Comparison of ENCODE assay signal across 13 cellular contexts in genomic region chr21:46021978-46022544, GRCh38. TPM values are rescaled to one million over a fixed set of nuclear protein-coding genes. Genes with fewer than 3 reads are reported as not detected.
DNase-seq lines count a peak whose midpoint lies in the region; ATAC-seq and TF ChIP-seq lines count a peak whose summit lies in the region.
"Had no signal": no experiment of that assay in that cellular context is flagged by ENCODE, and none has a peak within 500 bp of the region (broad histone marks: within the 10 kb centered on the region; RNA-seq: fewer than 3 reads in every experiment).

No MANE protein-coding gene starts in this region.

- peak overlapping the region; percentile 84 to 95 for H3K18ac ChIP-seq in mesenchymal stem cell (ENCODE audit: low read depth in 1 of 2, low read length in 2 of 2)

- no peaks in the 10 kb centered on the region for H3K4me1 ChIP-seq in GM23338 (ENCODE audit: insufficient read depth)
- no peaks in the 10 kb centered on the region for H3K4me1 ChIP-seq in esophagus (ENCODE audit: control insufficient read depth in 2 of 2, insufficient read depth in 2 of 2, low read length in 1 of 2)
- H3K4me1 ChIP-seq in mesenchymal stem cell (ENCODE audit: control insufficient read depth, insufficient read depth, low read depth, low read length) = peaks cover 6% of the 10 kb centered on the region
- H3K4me1 ChIP-seq in stomach smooth muscle (ENCODE audit: control insufficient read depth, insufficient read depth, low read length) = peaks cover 48% of the 10 kb centered on the region

- intact Hi-C loops in activated T-helper 2 cell treated with anti-CD3 and anti-CD28 coated beads, Interferon-gamma antibody, Interleukin-2, Interleukin-4, amounts not matched to agents 10 μg/mL and 5 μg/mL and 100 μg/mL, durations not matched to agents 14 hours and 24 hours and 36 hours (cut with micrococcal nuclease) = no loop called here

- no peaks in the 10 kb centered on the region for H3K79me1 ChIP-seq in mesenchymal stem cell (replicated peaks; ENCODE audit: low read length, poor library complexity, severe bottlenecking)

- ATAC-seq in GM23338 = no peak
- ATAC-seq: activated CD4-positive, alpha-beta T cell treated with anti-CD3 and anti-CD28 coated beads for 36 hours; activated T-helper 17 cell treated with anti-CD3 and anti-CD28 coated beads, Interleukin-2, amount 50 U/mL, for 72 hours; naive thymus-derived CD4-positive, alpha-beta T cell had no signal

- peak overlapping the region in 1 of 2 experiments; percentile 2 for H3K14ac ChIP-seq in mesenchymal stem cell (ENCODE audit: low read length in 2 of 2)

- no peak overlapping the region for H2BK5ac ChIP-seq in mesenchymal stem cell (ENCODE audit: low read depth, low read length, poor library complexity, severe bottlenecking)

- no peaks in the 10 kb centered on the region for H3K9me2 ChIP-seq in GM23338 (ENCODE audit: insufficient read depth)

- H3K4me2 ChIP-seq in GM23338 (no peak overlapping the region), mesenchymal stem cell (ENCODE audit: low read length, poor library complexity, severe bottlenecking) (no peak overlapping the region)

- TF ChIP-seq CTCF in GM23338 (conservative IDR thresholded peaks at IDR 0.05; ENCODE audit: low read depth in 2 of 2) = no peak

- H3K27me3 ChIP-seq in GM23338 (ENCODE audit: insufficient read depth) (no peaks in the 10 kb centered on the region), esophagus (ENCODE audit: control insufficient read depth in 1 of 2, insufficient read depth in 2 of 2, low read length in 2 of 2) (no peaks in the 10 kb centered on the region), mesenchymal stem cell (ENCODE audit: control insufficient read depth in 1 of 2, insufficient read depth in 1 of 2, low read length in 2 of 2) (no peaks in the 10 kb centered on the region), stomach smooth muscle (ENCODE audit: control insufficient read depth in 1 of 2, insufficient read depth in 2 of 2, low read length in 2 of 2) (no peaks in the 10 kb centered on the region)
- H3K27me3 ChIP-seq: brain microvascular endothelial cell had no signal

- no peak overlapping the region for H3K4me3 Mint-ChIP-seq in GM23338
- H3K4me3 Mint-ChIP-seq in activated T-helper 2 cell treated with anti-CD3 and anti-CD28 coated beads, Interferon-gamma antibody, Interleukin-2, Interleukin-4, amounts not matched to agents 10 μg/mL and 5 μg/mL and 100 μg/mL, durations not matched to agents 14 hours and 24 hours and 36 hours (ENCODE audit: low read depth) = no peak overlapping the region
- H3K4me3 Mint-ChIP-seq: activated CD4-positive, alpha-beta T cell treated with anti-CD3 and anti-CD28 coated beads for 36 hours; activated T-helper 17 cell treated with anti-CD3 and anti-CD28 coated beads, Interleukin-2, amount 50 U/mL, for 72 hours; naive thymus-derived CD4-positive, alpha-beta T cell had no signal

- peak overlapping the region; percentile 65 for H3K9ac ChIP-seq in mesenchymal stem cell (ENCODE audit: low read length)
- peak overlapping the region; percentile 66 to 69 for H3K9ac ChIP-seq in stomach smooth muscle (ENCODE audit: low read length in 2 of 2)

- no peaks in the 10 kb centered on the region for H3K36me3 Mint-ChIP-seq in GM23338 (ENCODE audit: low read depth)
- no peaks in the 10 kb centered on the region for H3K36me3 Mint-ChIP-seq in activated T-helper 2 cell treated with anti-CD3 and anti-CD28 coated beads, Interferon-gamma antibody, Interleukin-2, Interleukin-4, amounts not matched to agents 10 μg/mL and 5 μg/mL and 100 μg/mL, durations not matched to agents 14 hours and 24 hours and 36 hours (ENCODE audit: low read depth)
- H3K36me3 Mint-ChIP-seq: naive thymus-derived CD4-positive, alpha-beta T cell had no signal

- DNase-seq in GM23338 (ENCODE audit: low spot score) = no peak
- peak; percentile 85 for DNase-seq in mesenchymal stem cell
- no peak for DNase-seq in GF-D8 (lab: John Stamatoyannopoulos, UW)
- DNase-seq in activated T-helper 2 cell treated with anti-CD3 and anti-CD28 coated beads, Interferon-gamma antibody, Interleukin-2, Interleukin-4, amounts not matched to agents 10 μg/mL and 5 μg/mL and 100 μg/mL, durations not matched to agents 14 hours and 24 hours and 36 hours (ENCODE audit: low spot score) = no peak
- no peak for DNase-seq in D341Med (ENCODE audit: low spot score)
- DNase-seq in CD1c-positive myeloid dendritic cell (ENCODE audit: extremely low spot score) = no peak
- DNase-seq: activated CD4-positive, alpha-beta T cell treated with anti-CD3 and anti-CD28 coated beads for 36 hours; brain microvascular endothelial cell; naive thymus-derived CD4-positive, alpha-beta T cell; NCI-H345 had no signal

- peak overlapping the region; percentile 98 for H4K91ac ChIP-seq in mesenchymal stem cell (ENCODE audit: low read length)

- H3K4me3 ChIP-seq in GM23338 = no peak overlapping the region
- no peak overlapping the region for H3K4me3 ChIP-seq in esophagus (ENCODE audit: low read depth in 1 of 2, low read length in 2 of 2)
- H3K4me3 ChIP-seq in mesenchymal stem cell (ENCODE audit: insufficient read depth in 1 of 2, low read depth in 1 of 2, low read length in 2 of 2) = peak overlapping the region in 1 of 2 experiments; percentile 55
- peak overlapping the region; percentile 10 to 62 for H3K4me3 ChIP-seq in stomach smooth muscle (ENCODE audit: low read length in 2 of 2)

- H3F3A ChIP-seq in GM23338 (replicated peaks; ENCODE audit: low read depth) = no peaks in the 10 kb centered on the region

- H3K27ac Mint-ChIP-seq in GM23338 = no peak overlapping the region
- no peak overlapping the region for H3K27ac Mint-ChIP-seq in activated T-helper 2 cell treated with anti-CD3 and anti-CD28 coated beads, Interferon-gamma antibody, Interleukin-2, Interleukin-4, amounts not matched to agents 10 μg/mL and 5 μg/mL and 100 μg/mL, durations not matched to agents 14 hours and 24 hours and 36 hours
- H3K27ac Mint-ChIP-seq: activated CD4-positive, alpha-beta T cell treated with anti-CD3 and anti-CD28 coated beads for 36 hours; activated T-helper 17 cell treated with anti-CD3 and anti-CD28 coated beads, Interleukin-2, amount 50 U/mL, for 72 hours; naive thymus-derived CD4-positive, alpha-beta T cell had no signal

- no peaks in the 10 kb centered on the region for H3K9me3 ChIP-seq in esophagus (ENCODE audit: control insufficient read depth in 2 of 2, insufficient read depth in 1 of 2, low read depth in 1 of 2, low read length in 1 of 2)
- no peaks in the 10 kb centered on the region for H3K9me3 ChIP-seq in mesenchymal stem cell (ENCODE audit: control insufficient read depth, low read length)
- H3K9me3 ChIP-seq in stomach smooth muscle (ENCODE audit: control insufficient read depth in 2 of 2, low read length in 2 of 2) = no peaks in the 10 kb centered on the region

- no peaks in the 10 kb centered on the region for H3K79me2 ChIP-seq in GM23338 (replicated peaks; ENCODE audit: insufficient read depth)

- peaks cover 2% of the 10 kb centered on the region for H3K27me3 Mint-ChIP-seq in GM23338 (ENCODE audit: insufficient read depth, low read depth, poor library complexity)
- H3K27me3 Mint-ChIP-seq in activated T-helper 2 cell treated with anti-CD3 and anti-CD28 coated beads, Interferon-gamma antibody, Interleukin-2, Interleukin-4, amounts not matched to agents 10 μg/mL and 5 μg/mL and 100 μg/mL, durations not matched to agents 14 hours and 24 hours and 36 hours (ENCODE audit: low read depth) = peaks cover 29% of the 10 kb centered on the region

- H2AFZ ChIP-seq in GM23338 (peak overlapping the region; percentile 88), mesenchymal stem cell (ENCODE audit: low read depth, low read length) (peak overlapping the region; percentile 19)

- 76 to 78% methylated on average over 23 of the region's 23 CpGs for WGBS in esophagus, 2 donors
- 79% methylated on average over 23 of the region's 23 CpGs for WGBS in mesenchymal stem cell

- peaks cover 12% of the 10 kb centered on the region for H3K4me1 Mint-ChIP-seq in GM23338
- H3K4me1 Mint-ChIP-seq in activated T-helper 2 cell treated with anti-CD3 and anti-CD28 coated beads, Interferon-gamma antibody, Interleukin-2, Interleukin-4, amounts not matched to agents 10 μg/mL and 5 μg/mL and 100 μg/mL, durations not matched to agents 14 hours and 24 hours and 36 hours (ENCODE audit: low read depth) = no peaks in the 10 kb centered on the region
- H3K4me1 Mint-ChIP-seq: activated T-helper 17 cell treated with anti-CD3 and anti-CD28 coated beads, Interleukin-2, amount 50 U/mL, for 72 hours; naive thymus-derived CD4-positive, alpha-beta T cell had no signal

- H2BK12ac ChIP-seq in mesenchymal stem cell (ENCODE audit: low read length in 2 of 2) = peak overlapping the region; percentile 96 to 97

- H3K4ac ChIP-seq in mesenchymal stem cell (ENCODE audit: low read depth in 1 of 2, low read length in 2 of 2) = peak overlapping the region; percentile 52 to 78

- H2BK15ac ChIP-seq in mesenchymal stem cell (ENCODE audit: low read depth, poor library complexity, severe bottlenecking) = no peak overlapping the region

- no peaks in the 10 kb centered on the region for H4K20me1 ChIP-seq in GM23338 (replicated peaks; ENCODE audit: insufficient read depth)

- H3K36me3 ChIP-seq in GM23338 (ENCODE audit: insufficient read depth) (no peaks in the 10 kb centered on the region), esophagus (ENCODE audit: control insufficient read depth in 2 of 2, insufficient read depth in 2 of 2, low read length in 1 of 2) (no peaks in the 10 kb centered on the region), mesenchymal stem cell (ENCODE audit: control insufficient read depth in 1 of 2, insufficient read depth in 2 of 2, low read depth in 1 of 2, low read length in 2 of 2) (no peaks in the 10 kb centered on the region), stomach smooth muscle (ENCODE audit: control insufficient read depth in 2 of 2, insufficient read depth in 2 of 2, low read length in 2 of 2) (no peaks in the 10 kb centered on the region)
- H3K36me3 ChIP-seq: brain microvascular endothelial cell had no signal

- H2BK120ac ChIP-seq in mesenchymal stem cell (ENCODE audit: low read depth, low read length) = peak overlapping the region; percentile 56

- H3K27ac ChIP-seq in GM23338 (ENCODE audit: low read depth) (no peak overlapping the region), esophagus (ENCODE audit: low read depth in 2 of 2, low read length in 1 of 2) (peak overlapping the region; percentile 39 to 66), mesenchymal stem cell (ENCODE audit: low read length, poor library complexity, severe bottlenecking) (no peak overlapping the region), stomach smooth muscle (ENCODE audit: low read length) (peak overlapping the region; percentile 97)
- H3K27ac ChIP-seq: brain microvascular endothelial cell had no signal

- no peak overlapping the region for H3K23ac ChIP-seq in mesenchymal stem cell (ENCODE audit: low read length in 2 of 2)

- no peaks in the 10 kb centered on the region for H3K9me3 Mint-ChIP-seq in GM23338
- no peaks in the 10 kb centered on the region for H3K9me3 Mint-ChIP-seq in activated T-helper 2 cell treated with anti-CD3 and anti-CD28 coated beads, Interferon-gamma antibody, Interleukin-2, Interleukin-4, amounts not matched to agents 10 μg/mL and 5 μg/mL and 100 μg/mL, durations not matched to agents 14 hours and 24 hours and 36 hours
- H3K9me3 Mint-ChIP-seq: activated T-helper 17 cell treated with anti-CD3 and anti-CD28 coated beads, Interleukin-2, amount 50 U/mL, for 72 hours; naive thymus-derived CD4-positive, alpha-beta T cell had no signal

- peak overlapping the region; percentile 86 for H4K8ac ChIP-seq in mesenchymal stem cell (ENCODE audit: low read length)

- no peak overlapping the region for H2AK5ac ChIP-seq in mesenchymal stem cell (ENCODE audit: low read length, severe bottlenecking)

RNA-seq across cellular contexts. Expression of gene COL6A1, which starts 40.5 kb away (rescaled TPM):
- 151 and 180 TPM in 2 replicates for total RNA-seq in GM23338 (2014; rRNA removed; shearing (Covaris generic))
- polyA plus RNA-seq in GM23338 (2016; fragmentation: Nextera tagmentation; extraction: Ambion mirVana) = 76.0 and 84.5 TPM in 2 replicates
- polyA plus RNA-seq in esophagus = 100 to 1,000 TPM; 105 to 123 TPM
- 2,201 TPM for polyA plus RNA-seq in mesenchymal stem cell (2013, experiment 1 of 2)
- 2,173 TPM for polyA plus RNA-seq in mesenchymal stem cell (2013, experiment 2 of 2)
- total RNA-seq in activated T-helper 2 cell treated with anti-CD3 and anti-CD28 coated beads, Interferon-gamma antibody, Interleukin-2, Interleukin-4, amounts not matched to agents 10 μg/mL and 5 μg/mL and 100 μg/mL, durations not matched to agents 14 hours and 24 hours and 36 hours = 0.23 and 0.37 TPM in 2 replicates

Comparison
In these comparisons a context has a peak if more than half of its experiments do, and no peak if none do; other contexts are left out.
1. H3K27ac ChIP-seq: peak in esophagus (2 of 2) and stomach smooth muscle (single experiment); none in GM23338 (single experiment) and mesenchymal stem cell (single experiment).
2. H3K4me3 ChIP-seq: peak in stomach smooth muscle (2 of 2); none in GM23338 (single experiment) and esophagus (0 of 2).
3. RNA of gene COL6A1, which starts 40.5 kb away (total RNA-seq): 151 to 180 TPM in GM23338; 0.23 to 0.37 TPM in activated T-helper 2 cell treated with anti-CD3 and anti-CD28 coated beads, Interferon-gamma antibody, Interleukin-2, Interleukin-4, amounts not matched to agents 10 μg/mL and 5 μg/mL and 100 μg/mL, durations not matched to agents 14 hours and 24 hours and 36 hours; every median in the first group is over 100 times any median in the second.